Comparison of ENCODE assay signal across 8 cellular contexts in the genomic region with DNA sequence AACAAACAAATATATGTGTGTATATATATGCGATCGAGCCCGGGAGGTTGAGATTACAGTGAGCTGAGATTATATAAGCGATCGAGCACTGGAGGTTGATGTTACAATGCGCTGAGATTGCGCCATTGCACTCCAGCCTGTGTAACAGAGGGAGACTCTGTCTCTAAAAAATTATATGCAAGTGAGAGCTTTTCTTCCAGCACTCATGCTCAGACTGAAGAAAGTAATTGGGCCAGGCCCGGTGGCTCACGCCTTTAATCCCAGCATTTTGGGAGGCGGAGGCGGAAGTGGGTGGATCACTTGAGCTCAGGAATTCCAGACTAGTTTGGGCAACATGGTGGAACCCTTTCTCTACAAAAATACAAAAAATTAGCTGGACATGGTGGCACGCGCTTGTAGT.
DNase-seq lines count a peak whose midpoint lies in the region; ATAC-seq and TF ChIP-seq lines count a peak whose summit lies in the region.
"Not testable (repeated sequence)": the region's sequence is repeated elsewhere in the genome, so short reads cannot be mapped to it uniquely, and the experiment has no call there.

No MANE protein-coding gene starts in this region.

- not testable (repeated sequence) for H4K8ac ChIP-seq in H9 (replicated peaks; ENCODE audit: insufficient read length, low read depth, low read length)

- H3K4me3 Mint-ChIP-seq in H9, result peak overlapping the region; percentile 98
- H3K4me3 Mint-ChIP-seq in activated T-helper 1 cell treated with anti-CD3 and anti-CD28 coated beads, Interleukin-12 subunit alpha, Interleukin-12 subunit beta, Interleukin-2, Interleukin-4 antibody, amounts not matched to agents 30 ng/mL and 10 ng/mL and 1 ng/mL, durations not matched to agents 14 hours and 24 hours and 36 hours, result peak overlapping the region; percentile 98
- peak overlapping the region; percentile 86 to 99 (median 96) for H3K4me3 Mint-ChIP-seq in naive B cell

- not testable (repeated sequence) for H3K23ac ChIP-seq in H9 (ENCODE audit: insufficient read length, low read depth, low read length)

- POLR2A ChIA-PET in AG04450 (lab: Yijun Ruan, JAX); Panc1 (lab: Charles Lee): not testable (repeated sequence)

- not testable (repeated sequence) for H3K14ac ChIP-seq in H9 (ENCODE audit: insufficient read depth, low read length)

- not testable (repeated sequence) for H2BK15ac ChIP-seq in H9 (ENCODE audit: low read depth, low read length)

- not testable (repeated sequence) for H3K9me3 ChIP-seq in AG04450 (ENCODE audit: control insufficient read depth, insufficient read depth, low read length); H9 (ENCODE audit: control insufficient read depth, low read depth, low read length); Panc1 (ENCODE audit: control insufficient read depth, insufficient read depth, low read depth, low read length); colonic mucosa; left ventricle myocardium inferior (replicated peaks)

- not testable (repeated sequence) for H3K23me2 ChIP-seq in H9 (ENCODE audit: insufficient read length, low read depth, low read length, poor library complexity, severe bottlenecking)

- not testable (repeated sequence) for H3K4ac ChIP-seq in H9 (ENCODE audit: low read depth, low read length)

- H2BK5ac ChIP-seq in H9 (ENCODE audit: insufficient read length, low read length), result not testable (repeated sequence)

- H3K9me3 Mint-ChIP-seq in H9, result peaks cover 8 to 10% of the 10 kb centered on the region in 2 experiments
- not testable (repeated sequence) for H3K9me3 Mint-ChIP-seq in activated T-helper 1 cell treated with anti-CD3 and anti-CD28 coated beads, Interleukin-12 subunit alpha, Interleukin-12 subunit beta, Interleukin-2, Interleukin-4 antibody, amounts not matched to agents 30 ng/mL and 10 ng/mL and 1 ng/mL, durations not matched to agents 14 hours and 24 hours and 36 hours; naive B cell

- not testable (repeated sequence) for H2BK120ac ChIP-seq in H9 (ENCODE audit: low read depth, low read length, poor library complexity, severe bottlenecking)

- not testable (repeated sequence) for H4K91ac ChIP-seq in H9 (ENCODE audit: insufficient read length, low read depth, low read length)

- not testable (repeated sequence) for H3K56ac ChIP-seq in H9 (ENCODE audit: insufficient read length, low read depth, low read length)

- H3K4me1 ChIP-seq in H9 (ENCODE audit: insufficient read depth, low read length); Panc1 (ENCODE audit: control insufficient read depth, insufficient read depth, low read length); colonic mucosa: not testable (repeated sequence)
- peaks cover 16% of the 10 kb centered on the region for H3K4me1 ChIP-seq in left ventricle myocardium inferior

- 0 out of 2 replicates have a peak, but pooled peaks have one; percentile 37 for ATAC-seq in Panc1
- ATAC-seq in naive B cell (ENCODE audit: low read depth in 2 of 2), result not testable (repeated sequence)

- peak overlapping the region in 1 of 3 experiments; percentile 83; a peak in 2 of 7 replicates for H3K27ac Mint-ChIP-seq in H9
- H3K27ac Mint-ChIP-seq in activated T-helper 1 cell treated with anti-CD3 and anti-CD28 coated beads, Interleukin-12 subunit alpha, Interleukin-12 subunit beta, Interleukin-2, Interleukin-4 antibody, amounts not matched to agents 30 ng/mL and 10 ng/mL and 1 ng/mL, durations not matched to agents 14 hours and 24 hours and 36 hours, result peak overlapping the region; percentile 71
- not testable (repeated sequence) for H3K27ac Mint-ChIP-seq in naive B cell

- not testable (repeated sequence) for H2BK12ac ChIP-seq in H9 (ENCODE audit: insufficient read length, low read depth, low read length)

- in situ Hi-C loops in Panc1 (cut with HindIII; ENCODE audit: low pct_unique_long_range_greater_than_20kb, low sequenced_read_pairs), result not testable (repeated sequence)

- not testable (repeated sequence) for H3K4me1 Mint-ChIP-seq in H9; activated T-helper 1 cell treated with anti-CD3 and anti-CD28 coated beads, Interleukin-12 subunit alpha, Interleukin-12 subunit beta, Interleukin-2, Interleukin-4 antibody, amounts not matched to agents 30 ng/mL and 10 ng/mL and 1 ng/mL, durations not matched to agents 14 hours and 24 hours and 36 hours (ENCODE audit: low read depth)
- peaks cover 4 to 13% (median 12%) of the 10 kb centered on the region in 3 donors for H3K4me1 Mint-ChIP-seq in naive B cell

- not testable (repeated sequence) for H2AK5ac ChIP-seq in H9 (ENCODE audit: insufficient read length, low read length)

- intact Hi-C loops in Panc1 (cut with micrococcal nuclease; ENCODE audit: unreplicated experiment); activated T-helper 1 cell treated with anti-CD3 and anti-CD28 coated beads, Interleukin-12 subunit alpha, Interleukin-12 subunit beta, Interleukin-2, Interleukin-4 antibody, amounts not matched to agents 30 ng/mL and 10 ng/mL and 1 ng/mL, durations not matched to agents 14 hours and 24 hours and 36 hours (cut with micrococcal nuclease); colonic mucosa (cut with DNase I); left ventricle myocardium inferior (cut with micrococcal nuclease): not testable (repeated sequence)

- H3K9ac ChIP-seq in H9 (ENCODE audit: extremely low read depth, insufficient read length, low read length); colonic mucosa (ENCODE audit: low read depth in 2 of 2, low read length in 2 of 2): not testable (repeated sequence)

- not testable (repeated sequence) for H4K20me1 ChIP-seq in H9 (ENCODE audit: control insufficient read depth, insufficient read depth, insufficient read length)

- not testable (repeated sequence) for H3K4me2 ChIP-seq in H9 (ENCODE audit: insufficient read depth, insufficient read length, low read length)

- H3K79me1 ChIP-seq in H9 (ENCODE audit: insufficient read depth, low read depth, low read length, poor library complexity, severe bottlenecking), result not testable (repeated sequence)

- not testable (repeated sequence) for H3K79me2 ChIP-seq in H9 (ENCODE audit: insufficient read depth, low read length)

- CTCF ChIA-PET in AG04450 (lab: Charles Lee); Panc1 (lab: Charles Lee): not testable (repeated sequence)

- H3K27ac ChIP-seq in AG04450 (ENCODE audit: low read depth, low read length); H9 (ENCODE audit: insufficient read length, low read depth, low read length); left ventricle myocardium inferior (replicated peaks): not testable (repeated sequence)
- peak overlapping the region; percentile 54 for H3K27ac ChIP-seq in Panc1 (ENCODE audit: low read length)
- H3K27ac ChIP-seq in colonic mucosa, result peak overlapping the region; percentile 36
- H3K27ac ChIP-seq in skin epidermis, result peak overlapping the region in 4 of 21 experiments; percentile 10 to 82 (median 50)

- not testable (repeated sequence) for H3K36me3 ChIP-seq in Panc1 (ENCODE audit: control insufficient read depth, insufficient read depth, low read length); colonic mucosa; left ventricle myocardium inferior

- not testable (repeated sequence) for TF ChIP-seq CTCF in AG04450 (IDR thresholded peaks at IDR 0.05; ENCODE audit: low read depth, low read length); H9 (conservative IDR thresholded peaks at IDR 0.05); Panc1 (IDR thresholded peaks at IDR 0.05); colonic mucosa (IDR thresholded peaks at IDR 0.05); left ventricle myocardium inferior (IDR thresholded peaks at IDR 0.05; ENCODE audit: borderline replicate concordance)

- not testable (repeated sequence) for DNase-seq in AG04450 (ENCODE audit: low read depth, low spot score); activated T-helper 1 cell treated with anti-CD3 and anti-CD28 coated beads, Interleukin-12 subunit alpha, Interleukin-12 subunit beta, Interleukin-2, Interleukin-4 antibody, amounts not matched to agents 30 ng/mL and 10 ng/mL and 1 ng/mL, durations not matched to agents 14 hours and 24 hours and 36 hours (ENCODE audit: low spot score); left ventricle myocardium inferior; naive B cell
- DNase-seq in H9 (peak; percentile 12), Panc1 (ENCODE audit: low read depth, low spot score) (peak; percentile 18), colonic mucosa (peak; percentile 45)

- not testable (repeated sequence) for H4K5ac ChIP-seq in H9 (ENCODE audit: insufficient read length, low read depth, low read length)

- H3K27me3 Mint-ChIP-seq in H9 (ENCODE audit: low read depth); activated T-helper 1 cell treated with anti-CD3 and anti-CD28 coated beads, Interleukin-12 subunit alpha, Interleukin-12 subunit beta, Interleukin-2, Interleukin-4 antibody, amounts not matched to agents 30 ng/mL and 10 ng/mL and 1 ng/mL, durations not matched to agents 14 hours and 24 hours and 36 hours (ENCODE audit: insufficient read depth); naive B cell: not testable (repeated sequence)

- no CpG with 5 or more reads among the region's 13 CpGs for WGBS in H9 (ENCODE audit: extremely low coverage, insufficient read length, low lambda C conversion rate)

- BruUV-seq in Panc1 (replicated peaks; lab: Mats Ljungman, UMichigan), result not testable (repeated sequence)

- not testable (repeated sequence) for H3K27me3 ChIP-seq in AG04450 (ENCODE audit: control insufficient read depth, insufficient read depth, low read length); H9 (ENCODE audit: insufficient read depth, low read length); Panc1 (ENCODE audit: control insufficient read depth, insufficient read depth, low read length); colonic mucosa; left ventricle myocardium inferior (ENCODE audit: low read depth)

- H3T11ph ChIP-seq in H9 (ENCODE audit: low read length), result not testable (repeated sequence)

- H2AFZ ChIP-seq in H9 (ENCODE audit: low read length), result not testable (repeated sequence)

- not testable (repeated sequence) for H3K18ac ChIP-seq in H9 (ENCODE audit: insufficient read length, low read depth, low read length)

- H3K36me3 Mint-ChIP-seq in H9 (ENCODE audit: insufficient read depth in 1 of 3, low read depth in 3 of 3), result peaks cover 8 to 14% (median 12%) of the 10 kb centered on the region in 3 experiments
- H3K36me3 Mint-ChIP-seq in activated T-helper 1 cell treated with anti-CD3 and anti-CD28 coated beads, Interleukin-12 subunit alpha, Interleukin-12 subunit beta, Interleukin-2, Interleukin-4 antibody, amounts not matched to agents 30 ng/mL and 10 ng/mL and 1 ng/mL, durations not matched to agents 14 hours and 24 hours and 36 hours (ENCODE audit: low read depth); naive B cell: not testable (repeated sequence)

- peak overlapping the region; percentile 36 for H3K4me3 ChIP-seq in AG04450 (ENCODE audit: low read depth, low read length)
- peak overlapping the region; percentile 58 to 63 for H3K4me3 ChIP-seq in Panc1 (ENCODE audit: low read depth in 2 of 2, low read length in 2 of 2)
- H3K4me3 ChIP-seq in colonic mucosa, result peak overlapping the region; percentile 57
- peak overlapping the region; percentile 83 for H3K4me3 ChIP-seq in left ventricle myocardium inferior
- H3K4me3 ChIP-seq in skin epidermis, result peak overlapping the region in 5 of 7 experiments; percentile 59 to 70 (median 60)

- not testable (repeated sequence) for H2BK20ac ChIP-seq in H9 (ENCODE audit: low read depth, low read length, poor library complexity, severe bottlenecking)
